ENCODE assay signal across 16 cellular contexts in the genomic region with DNA sequence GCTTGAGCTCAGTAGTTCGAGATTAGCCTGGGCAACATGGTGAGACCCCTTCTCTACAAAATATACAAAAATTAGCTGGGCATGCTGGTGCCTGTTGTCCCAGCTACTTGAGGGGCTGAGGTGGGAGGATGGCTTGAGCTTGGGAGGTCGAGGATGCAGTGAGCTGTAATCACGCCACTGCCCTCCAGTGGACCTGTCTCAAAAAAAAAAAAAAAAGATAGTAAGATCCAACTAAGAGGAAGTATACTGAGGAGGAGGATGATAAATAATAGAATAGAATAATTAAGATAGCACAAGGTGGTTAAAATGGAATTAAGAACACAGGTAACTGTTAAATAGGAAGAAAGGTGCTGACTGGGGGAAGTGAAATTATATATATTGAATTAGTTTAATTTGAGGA. TPM values are rescaled to one million over a fixed set of nuclear protein-coding genes. Genes with fewer than 3 reads are reported as not detected.
DNase-seq lines count a peak whose midpoint lies in the region; ATAC-seq, FAIRE-seq and TF ChIP-seq lines count a peak whose summit lies in the region.
"Had no signal": no experiment of that assay in that cellular context is flagged by ENCODE, and none has a peak within 500 bp of the region (broad histone marks: within the 10 kb centered on the region; RNA-seq: fewer than 3 reads in every experiment).

No MANE protein-coding gene starts in this region.

- no peaks in the 10 kb centered on the region for H3K27me3 Mint-ChIP-seq in mesothelial cell of epicardium (ENCODE audit: low read depth)
- H3K27me3 Mint-ChIP-seq: central memory CD8-positive, alpha-beta T cell had no signal

- CTCF ChIA-PET in AG04450 (lab: Charles Lee) (interaction anchor here (0.7 kb wide), 1 partner anchor 112 kb away, joined by 5 read pairs; no protein-coding TSS in a partner anchor), PC-3 (lab: Charles Lee) (interaction anchor here (0.5 to 0.6 kb wide), 2 partner anchors 18 to 225 kb away, joined by 3 read pairs; no protein-coding TSS in a partner anchor)

- H3K4me2 ChIP-seq in PC-3 (ENCODE audit: low read length), result no peak overlapping the region
- H3K4me2 ChIP-seq in smooth muscle cell, result no peak overlapping the region

- intact Hi-C loops in PC-3 (cut with micrococcal nuclease), result loop anchor here (1.0 kb wide), 1 partner anchor 37 kb away; the partner anchor contains the start of gene BAZ1A

- no peak for FAIRE-seq in frontal cortex (lab: Jason Lieb, UNC)
- FAIRE-seq: TTC549 had no signal

- DNase-seq in AG04450 (ENCODE audit: low read depth, low spot score) (no peak), PC-3 (no peak), erythroblast (lab: John Stamatoyannopoulos, UW) (peak; percentile 7 to 24), frontal cortex (ENCODE audit: low spot score in 2 of 2) (no peak), smooth muscle cell (lab: John Stamatoyannopoulos, UW; ENCODE audit: unreplicated experiment) (no peak), mesothelial cell of epicardium (ENCODE audit: low spot score in 2 of 2, unreplicated experiment in 2 of 2) (no peak), cerebellar cortex (ENCODE audit: low spot score) (no peak)
- DNase-seq: activated naive CD4-positive, alpha-beta T cell treated with Interleukin-2 at 50 U/mL for 16 hours; NCI-H1048; retina had no signal

- H3K9me2 ChIP-seq in PC-3 (replicated peaks; ENCODE audit: low read length), result no peaks in the 10 kb centered on the region

- no peaks in the 10 kb centered on the region for H3K79me2 ChIP-seq in PC-3 (ENCODE audit: low read length)
- no peaks in the 10 kb centered on the region for H3K79me2 ChIP-seq in smooth muscle cell (ENCODE audit: low read depth)

- TF ChIP-seq CTCF in AG04450 (IDR thresholded peaks at IDR 0.05; ENCODE audit: low read depth, low read length), result peak; percentile 10; the same call in 1 of the 2 replicates
- TF ChIP-seq CTCF in GM12872 (IDR thresholded peaks at IDR 0.05; ENCODE audit: insufficient read depth, low read depth, low read length), result 0 out of 3 replicates have a peak, but pooled peaks have one; percentile 14
- TF ChIP-seq CTCF in PC-3 (conservative IDR thresholded peaks at IDR 0.05; ENCODE audit: low read depth, low read length), result peak; percentile 36; the same call in 1 of the 2 replicates
- no peak for TF ChIP-seq CTCF in smooth muscle cell (IDR thresholded peaks at IDR 0.05; ENCODE audit: borderline replicate concordance, insufficient read depth, poor library complexity, severe bottlenecking)
- no peak for TF ChIP-seq CTCF in mesothelial cell of epicardium (IDR thresholded peaks at IDR 0.05; ENCODE audit: unreplicated experiment)

- H3K9ac ChIP-seq in PC-3 (ENCODE audit: low read length) (no peak overlapping the region), smooth muscle cell (ENCODE audit: low read depth) (no peak overlapping the region)

- H3K36me3 ChIP-seq in PC-3 (ENCODE audit: low read depth, low read length) (no peaks in the 10 kb centered on the region), smooth muscle cell (ENCODE audit: low read depth) (no peaks in the 10 kb centered on the region)

- H3K27ac ChIP-seq in AG04450 (ENCODE audit: low read depth, low read length), result no peak overlapping the region
- H3K27ac ChIP-seq in PC-3 (ENCODE audit: low read length), result no peak overlapping the region
- no peak overlapping the region for H3K27ac ChIP-seq in smooth muscle cell (ENCODE audit: low read depth)
- H3K27ac ChIP-seq: HL-60, RWPE1 had no signal

- H3K27me3 ChIP-seq in AG04450 (ENCODE audit: control insufficient read depth, insufficient read depth, low read length), result no peaks in the 10 kb centered on the region
- no peaks in the 10 kb centered on the region for H3K27me3 ChIP-seq in PC-3 (ENCODE audit: low read length)
- H3K27me3 ChIP-seq in smooth muscle cell (ENCODE audit: low read depth), result no peaks in the 10 kb centered on the region

- H3K27ac Mint-ChIP-seq in mesothelial cell of epicardium, result no peak overlapping the region

- POLR2A ChIA-PET in AG04450 (lab: Yijun Ruan, JAX), result no interaction called here
- POLR2A ChIA-PET in PC-3 (lab: Charles Lee; ENCODE audit: unreplicated experiment), result no interaction called here

- peak; percentile 23 for ATAC-seq in PC-3
- ATAC-seq: esophagus mucosa had no signal

- H3K36me3 Mint-ChIP-seq in mesothelial cell of epicardium, result no peaks in the 10 kb centered on the region

- no peaks in the 10 kb centered on the region for H3F3A ChIP-seq in PC-3 (ENCODE audit: low read length, unreplicated experiment)
- H3F3A ChIP-seq in smooth muscle cell (ENCODE audit: low read depth), result no peaks in the 10 kb centered on the region

- H3K9me3 Mint-ChIP-seq in mesothelial cell of epicardium, result no peaks in the 10 kb centered on the region
- H3K9me3 Mint-ChIP-seq: central memory CD8-positive, alpha-beta T cell had no signal

- no peaks in the 10 kb centered on the region for H4K20me1 ChIP-seq in PC-3 (ENCODE audit: low read length)
- no peaks in the 10 kb centered on the region for H4K20me1 ChIP-seq in smooth muscle cell (ENCODE audit: low read depth)

- 72% methylated on average over 3 of the region's 3 CpGs for WGBS in smooth muscle cell (ENCODE audit: low lambda C conversion rate)

- TF ChIP-seq POLR2A in erythroblast (IDR thresholded peaks at IDR 0.05; ENCODE audit: low read length), result no peak

- BruUV-seq in PC-3 (replicated peaks; lab: Mats Ljungman, UMichigan), result no TSS peak

- no peak overlapping the region for H3K4me3 Mint-ChIP-seq in mesothelial cell of epicardium
- H3K4me3 Mint-ChIP-seq: central memory CD8-positive, alpha-beta T cell had no signal

- H3K4me3 ChIP-seq in AG04450 (ENCODE audit: low read depth, low read length) (no peak overlapping the region), PC-3 (ENCODE audit: low read length) (no peak overlapping the region), smooth muscle cell (no peak overlapping the region)

- H2AFZ ChIP-seq in PC-3 (ENCODE audit: low read length) (no peak overlapping the region), smooth muscle cell (ENCODE audit: low read depth) (no peak overlapping the region)

- H3K4me1 ChIP-seq in PC-3 (ENCODE audit: insufficient read depth, low read length), result peaks cover 5% of the 10 kb centered on the region
- no peaks in the 10 kb centered on the region for H3K4me1 ChIP-seq in smooth muscle cell (ENCODE audit: low read depth)

- H3K4me1 Mint-ChIP-seq in mesothelial cell of epicardium, result peaks cover 1% of the 10 kb centered on the region
- H3K4me1 Mint-ChIP-seq: central memory CD8-positive, alpha-beta T cell had no signal

- H3K9me3 ChIP-seq in AG04450 (ENCODE audit: control insufficient read depth, insufficient read depth, low read length) (no peaks in the 10 kb centered on the region), PC-3 (ENCODE audit: low read length) (no peaks in the 10 kb centered on the region), smooth muscle cell (replicated peaks; ENCODE audit: low read depth) (no peaks in the 10 kb centered on the region)

RNA-seq across cellular contexts. Expression of gene BAZ1A, which starts 37.0 kb away (rescaled TPM):
- polyA plus RNA-seq in AG04450 (2011; rRNA removed) (22.6 and 31.5 TPM in 2 replicates), smooth muscle cell (12.4 and 16.5 TPM in 2 replicates)
- polyA minus RNA-seq in AG04450 (2011; rRNA and poly(A)+ RNA removed), result 12.4 and 22.4 TPM in 2 replicates
- total RNA-seq in PC-3 (2014; rRNA removed) (24.7 and 30.6 TPM in 2 replicates), frontal cortex (18.3 TPM), smooth muscle cell (21.7 and 31.9 TPM in 2 replicates), mesothelial cell of epicardium (42.3 to 43.2 TPM (median 42.5 TPM) in 3 replicates)

Comparison
In these comparisons a context has a peak if more than half of its experiments do, and no peak if none do; other contexts are left out.
1. DNase-seq: peak in erythroblast (2 of 2); none in AG04450 (single experiment), PC-3 (single experiment), frontal cortex (0 of 2), smooth muscle cell (single experiment), mesothelial cell of epicardium (0 of 2) and cerebellar cortex (single experiment).
2. CTCF ChIP-seq: peak in AG04450 (single experiment), GM12872 (single experiment) and PC-3 (single experiment); none in smooth muscle cell (single experiment) and mesothelial cell of epicardium (single experiment).